In the genomic region with DNA sequence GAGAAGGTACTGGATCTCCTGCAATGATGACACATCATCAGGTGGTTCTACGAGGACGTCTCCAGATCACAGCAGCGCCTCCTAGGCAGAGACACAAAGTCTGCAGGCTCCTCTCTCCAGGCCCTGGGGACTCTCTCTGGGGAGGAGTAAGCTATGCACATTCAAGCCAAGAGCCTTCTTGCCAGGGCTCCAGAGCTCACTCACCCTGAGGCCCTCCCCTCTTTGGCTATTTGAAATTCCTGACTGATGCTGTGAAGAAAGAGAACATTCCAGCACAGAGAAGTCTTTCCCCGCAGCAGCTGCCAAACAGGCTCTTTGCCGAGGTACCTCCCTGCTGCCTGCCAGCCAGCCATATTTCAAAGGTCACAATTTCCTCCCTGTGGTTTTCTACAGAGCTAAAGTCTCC, we compare ENCODE assay signal across 8 cellular contexts.
DNase-seq lines count a peak whose midpoint lies in the region; ATAC-seq and TF ChIP-seq lines count a peak whose summit lies in the region.

No MANE protein-coding gene starts in this region.

- H3K4me2 ChIP-seq in OCI-LY7 (ENCODE audit: low read length), result no peak overlapping the region

- H3K9me3 ChIP-seq in CD4-positive, CD25-positive, alpha-beta regulatory T cell (ENCODE audit: control insufficient read depth in 2 of 2, low read length in 2 of 2), result no peaks in the 10 kb centered on the region
- H3K9me3 ChIP-seq in OCI-LY7 (ENCODE audit: low read length), result no peaks in the 10 kb centered on the region

- H3K27me3 ChIP-seq in CD4-positive, CD25-positive, alpha-beta regulatory T cell (ENCODE audit: control insufficient read depth, insufficient read depth, low read length), result no peaks in the 10 kb centered on the region

- TF ChIP-seq CTCF in OCI-LY7 (conservative IDR thresholded peaks at IDR 0.05; ENCODE audit: low read length), result 0 out of 2 replicates have a peak, but pooled peaks have one; percentile 29

- H3K79me2 ChIP-seq in OCI-LY7 (ENCODE audit: insufficient read depth, low read depth, low read length), result no peaks in the 10 kb centered on the region

- peaks cover 0 to 3% (median 0%) of the 10 kb centered on the region in 7 donors for H3K9me3 Mint-ChIP-seq in CD4-positive, CD25-positive, alpha-beta regulatory T cell

- peaks cover 36% of the 10 kb centered on the region for H3K4me1 ChIP-seq in CD4-positive, CD25-positive, alpha-beta regulatory T cell (ENCODE audit: control insufficient read depth, insufficient read depth, low read length, poor library complexity, severe bottlenecking)
- H3K4me1 ChIP-seq in OCI-LY7 (ENCODE audit: insufficient read depth, low read length, poor library complexity, severe bottlenecking), result peaks cover 17% of the 10 kb centered on the region

- peak overlapping the region in 3 of 4 donors; percentile 25 to 49 (median 34) for H3K4me3 Mint-ChIP-seq in CD4-positive, CD25-positive, alpha-beta regulatory T cell

- intact Hi-C loops in OCI-LY7 (cut with micrococcal nuclease; ENCODE audit: unreplicated experiment), result no loop called here

- H3K27me3 Mint-ChIP-seq in CD4-positive, CD25-positive, alpha-beta regulatory T cell, result peaks cover 4% of the 10 kb centered on the region

- POLR2A ChIA-PET in OCI-LY7 (lab: Charles Lee), result no interaction called here

- H3K4me3 ChIP-seq in CD4-positive, CD25-positive, alpha-beta regulatory T cell (ENCODE audit: low read depth, low read length), result no peak overlapping the region
- H3K4me3 ChIP-seq in OCI-LY7 (ENCODE audit: low read depth, low read length, poor library complexity, severe bottlenecking), result no peak overlapping the region

- peaks cover 6 to 48% (median 36%) of the 10 kb centered on the region in 4 donors for H3K4me1 Mint-ChIP-seq in CD4-positive, CD25-positive, alpha-beta regulatory T cell

- no peaks in the 10 kb centered on the region for H3K9me2 ChIP-seq in OCI-LY7 (ENCODE audit: insufficient read depth, low read length)

- BruUV-seq in OCI-LY7 (replicated peaks; lab: Mats Ljungman, UMichigan), result no TSS peak

- no peaks in the 10 kb centered on the region for H4K20me1 ChIP-seq in OCI-LY7 (ENCODE audit: insufficient read depth, low read length)

- peaks cover 6% of the 10 kb centered on the region for H3K36me3 Mint-ChIP-seq in CD4-positive, CD25-positive, alpha-beta regulatory T cell

- H3K36me3 ChIP-seq in CD4-positive, CD25-positive, alpha-beta regulatory T cell (ENCODE audit: control insufficient read depth, insufficient read depth, low read length), result no peaks in the 10 kb centered on the region
- no peaks in the 10 kb centered on the region for H3K36me3 ChIP-seq in OCI-LY7 (ENCODE audit: insufficient read depth, low read length)

- no peak overlapping the region for H2AFZ ChIP-seq in OCI-LY7 (ENCODE audit: low read length)

- peak overlapping the region; percentile 28 to 74 (median 29) for H3K27ac Mint-ChIP-seq in CD4-positive, CD25-positive, alpha-beta regulatory T cell

- CTCF ChIA-PET in OCI-LY7 (lab: Charles Lee; ENCODE audit: unreplicated experiment), result no interaction called here

- no peak overlapping the region for H3K27ac ChIP-seq in CD4-positive, CD25-positive, alpha-beta regulatory T cell (ENCODE audit: insufficient read depth, low read length, poor library complexity, severe bottlenecking)
- no peak overlapping the region for H3K27ac ChIP-seq in OCI-LY7 (ENCODE audit: low read depth, low read length, poor library complexity, severe bottlenecking)

- DNase-seq in CD4-positive, CD25-positive, alpha-beta regulatory T cell, result peak in 1 of 3 donors; percentile 29
- DNase-seq in OCI-LY7 (ENCODE audit: low spot score) (no peak), dedifferentiated amniotic fluid mesenchymal stem cell (ENCODE audit: extremely low spot score) (peak; percentile 98), medulla oblongata (ENCODE audit: extremely low spot score) (peak; percentile 72), NCI-H524 treated with DMSO at 0.1 percent for 48 hours (lab: John Stamatoyannopoulos, UW) (no peak)
- DNase-seq in central memory CD4-positive, alpha-beta T cell, result no peak

- no peak for ATAC-seq in CD4-positive, CD25-positive, alpha-beta regulatory T cell (ENCODE audit: low read depth in 2 of 2)
- ATAC-seq in GM21390 (IDR thresholded peaks at IDR 0.05; ENCODE audit: unreplicated experiment) (no peak), HG02642 (IDR thresholded peaks at IDR 0.05; ENCODE audit: poor library complexity, unreplicated experiment) (no peak)

Comparison
In these comparisons a context has a peak if more than half of its experiments do, and no peak if none do; other contexts are left out.
1. DNase-seq: peak in dedifferentiated amniotic fluid mesenchymal stem cell (single experiment) and medulla oblongata (single experiment); none in OCI-LY7 (single experiment), central memory CD4-positive, alpha-beta T cell (single experiment) and NCI-H524 treated with DMSO at 0.1 percent for 48 hours (single experiment).